ENCODE assay signal across 21 cellular contexts in the genomic region with DNA sequence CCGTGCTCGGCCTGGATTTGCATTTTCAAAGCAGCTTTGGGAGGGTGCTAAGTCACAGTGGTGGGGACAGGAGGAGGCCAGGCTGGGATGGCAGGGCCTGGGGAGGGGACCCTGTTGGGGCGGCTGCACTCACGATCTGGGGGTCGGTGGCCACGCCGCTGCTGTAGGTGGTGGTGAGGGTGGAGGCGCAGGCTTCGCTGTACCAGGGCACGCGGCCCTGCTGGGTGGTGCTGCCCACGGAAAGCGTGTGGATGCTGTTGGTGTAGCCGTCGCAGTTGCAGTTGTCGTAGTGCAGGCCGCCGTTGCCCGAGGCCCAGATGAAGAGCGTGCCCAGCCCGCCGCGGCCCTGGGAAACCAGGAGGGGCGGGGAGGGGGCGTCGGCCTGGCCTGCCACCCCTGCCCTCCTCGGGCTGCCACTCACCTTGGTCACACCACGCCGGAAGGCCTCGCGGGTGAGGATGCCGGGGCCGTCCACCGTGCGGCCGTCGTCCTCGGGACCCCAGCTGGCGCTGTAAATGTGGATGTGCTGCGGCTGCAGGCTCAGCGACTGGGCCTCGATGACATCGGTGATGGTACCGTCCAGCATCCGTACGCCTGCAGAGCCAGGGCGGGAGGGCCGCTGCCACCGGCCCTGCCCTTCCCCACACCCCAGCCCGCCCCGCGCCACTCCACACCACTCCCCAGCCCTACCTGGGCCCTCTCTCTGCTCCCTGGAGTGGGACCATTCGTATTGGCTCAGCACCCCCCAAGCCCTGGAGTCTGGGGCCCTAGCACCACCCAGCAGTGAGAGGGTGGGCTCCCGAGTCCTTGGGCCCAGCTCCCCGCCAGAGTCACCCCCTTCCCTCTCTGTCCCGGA. TPM values are rescaled to one million over a fixed set of nuclear protein-coding genes. Genes with fewer than 3 reads are reported as not detected.
"Had no signal": no experiment of that assay in that cellular context is flagged by ENCODE, and none has a peak within 500 bp of the region (broad histone marks: within the 10 kb centered on the region; RNA-seq: fewer than 3 reads in every experiment).

No MANE protein-coding gene starts in this region.

- H3K27me3 ChIP-seq: dorsolateral prefrontal cortex had no signal

- H3K4me3 ChIP-seq: dorsolateral prefrontal cortex, heart left ventricle, neural progenitor cell, sigmoid colon, skin epidermis, stomach, thoracic aorta, transverse colon had no signal

- H3K36me3 Mint-ChIP-seq: natural killer cell treated with Interleukin-12 subunit alpha and Interleukin-12 subunit beta and Interleukin-15 and Interleukin-18, amount 100 ng/mL, for 72 hours; neural progenitor cell had no signal

- H3K4me3 Mint-ChIP-seq: mesothelial cell of epicardium; natural killer cell treated with Interleukin-12 subunit alpha and Interleukin-12 subunit beta and Interleukin-15 and Interleukin-18, amount 100 ng/mL, for 72 hours; neural progenitor cell had no signal

- H3K27ac Mint-ChIP-seq: mesothelial cell of epicardium; natural killer cell treated with Interleukin-12 subunit alpha and Interleukin-12 subunit beta and Interleukin-15 and Interleukin-18, amount 100 ng/mL, for 72 hours; neural progenitor cell had no signal

- H3K27me3 Mint-ChIP-seq: natural killer cell treated with Interleukin-12 subunit alpha and Interleukin-12 subunit beta and Interleukin-15 and Interleukin-18, amount 100 ng/mL, for 72 hours had no signal

- H3K9me3 Mint-ChIP-seq: mesothelial cell of epicardium; natural killer cell treated with Interleukin-12 subunit alpha and Interleukin-12 subunit beta and Interleukin-15 and Interleukin-18, amount 100 ng/mL, for 72 hours; neural progenitor cell had no signal

- ATAC-seq: heart left ventricle; natural killer cell treated with Interleukin-12 subunit alpha and Interleukin-12 subunit beta and Interleukin-15 and Interleukin-18, amount 100 ng/mL, for 72 hours had no signal

- H3K27ac ChIP-seq: dorsolateral prefrontal cortex, heart left ventricle, neural progenitor cell, sigmoid colon, skin epidermis, stomach, thoracic aorta, transverse colon had no signal

- H3K9me3 ChIP-seq: heart left ventricle, sigmoid colon, stomach, thoracic aorta, transverse colon had no signal

- H3K36me3 ChIP-seq: heart left ventricle, neural progenitor cell, sigmoid colon, stomach, thoracic aorta, transverse colon had no signal

- DNase-seq: cortex of kidney; dorsolateral prefrontal cortex; effector CD8-positive, alpha-beta T cell; foreskin melanocyte; hippocampal formation; kidney glomerular epithelial cell; occipital lobe; sigmoid colon; stimulated activated CD4-positive, alpha-beta T cell treated with anti-CD3 and anti-CD28 coated beads, Interleukin-12 subunit alpha, Interleukin-12 subunit beta, amount 100 ng/mL, for 4 hours; stimulated activated naive CD4-positive, alpha-beta T cell; stomach; substantia nigra; transverse colon had no signal

RNA-seq across cellular contexts. Expression of gene ADAMTSL5, which starts 25.9 kb away (rescaled TPM):
- total RNA-seq: occipital lobe had no signal

RNA-seq across cellular contexts. Expression of gene PLK5, which starts 36.9 kb away (rescaled TPM):
- total RNA-seq: glomerular endothelial cell; natural killer cell treated with Interleukin-12 subunit alpha and Interleukin-12 subunit beta and Interleukin-15 and Interleukin-18, amount 100 ng/mL, for 72 hours; occipital lobe; pulmonary artery endothelial cell; stomach; thoracic aorta; transverse colon had no signal
